Comparison of ENCODE assay signal across 10 cellular contexts in genomic region chr18:55323051-55323994, GRCh38.
A peak's percentile ranks its signal among the peaks of the same experiment; 100 is the strongest.
DNase-seq lines count a peak whose midpoint lies in the region; TF ChIP-seq lines count a peak whose summit lies in the region.
"Had no signal": no experiment of that assay in that cellular context is flagged by ENCODE, and none has a peak within 500 bp of the region (broad histone marks: within the 10 kb centered on the region; RNA-seq: fewer than 3 reads in every experiment).

No MANE protein-coding gene starts in this region.

- H2AFZ ChIP-seq in osteoblast (ENCODE audit: low read length) = peak overlapping the region; percentile 74

- H3K4me2 ChIP-seq in osteoblast (ENCODE audit: insufficient read depth, low read length) = peak overlapping the region; percentile 85

- no peaks in the 10 kb centered on the region for H3K9me3 ChIP-seq in osteoblast (ENCODE audit: low read depth, low read length)
- H3K9me3 ChIP-seq: neutrophil had no signal

- H3K4me3 ChIP-seq in osteoblast (ENCODE audit: insufficient read depth, low read length) = peak overlapping the region; percentile 83

- no peak for TF ChIP-seq CTCF in osteoblast (IDR thresholded peaks at IDR 0.05; ENCODE audit: extremely low read depth, low read depth, low read length)

- no peaks in the 10 kb centered on the region for H3K36me3 ChIP-seq in osteoblast (ENCODE audit: insufficient read depth, low read length)
- H3K36me3 ChIP-seq: neutrophil had no signal

- H3K4me1 ChIP-seq in osteoblast (ENCODE audit: insufficient read depth, low read length) = peaks cover 46% of the 10 kb centered on the region

- no peaks in the 10 kb centered on the region for H4K20me1 ChIP-seq in osteoblast (ENCODE audit: insufficient read depth, low read length)

- peak overlapping the region; percentile 85 for H3K27ac ChIP-seq in osteoblast (ENCODE audit: low read depth, low read length)

- peaks cover 18% of the 10 kb centered on the region for H3K79me2 ChIP-seq in osteoblast (ENCODE audit: insufficient read depth, low read length)

- H3K27me3 ChIP-seq in osteoblast (ENCODE audit: insufficient read depth, low read length) = no peaks in the 10 kb centered on the region

- DNase-seq in Daoy (ENCODE audit: low read depth) (peak; percentile 3), NCI-H1436 treated with DMSO at 0.1 percent for 48 hours (lab: John Stamatoyannopoulos, UW) (peak; percentile 27), dermis blood vessel endothelial cell (peak; percentile 33), osteoblast (ENCODE audit: insufficient read length, low spot score, missing footprints) (no peak), COLO668 (lab: John Stamatoyannopoulos, UW; ENCODE audit: unreplicated experiment) (no peak), OCI-M2 (lab: John Stamatoyannopoulos, UW; ENCODE audit: unreplicated experiment) (no peak), AG08396 (ENCODE audit: low spot score) (no peak)
- DNase-seq in activated naive CD4-positive, alpha-beta T cell treated with anti-CD3 and anti-CD28 coated beads, Interleukin-2, amount 50 U/mL, for 16 hours = no peak
- DNase-seq: Kasumi-1 had no signal

Comparison
In these comparisons a context has a peak if more than half of its experiments do, and no peak if none do; other contexts are left out.
1. DNase-seq: peak in Daoy (single experiment), NCI-H1436 treated with DMSO at 0.1 percent for 48 hours (single experiment) and dermis blood vessel endothelial cell (single experiment); none in osteoblast (single experiment), activated naive CD4-positive, alpha-beta T cell treated with anti-CD3 and anti-CD28 coated beads, Interleukin-2, amount 50 U/mL, for 16 hours (single experiment), COLO668 (single experiment), OCI-M2 (single experiment) and AG08396 (single experiment).